ENCODE assay signal across 8 cellular contexts in the genomic region with DNA sequence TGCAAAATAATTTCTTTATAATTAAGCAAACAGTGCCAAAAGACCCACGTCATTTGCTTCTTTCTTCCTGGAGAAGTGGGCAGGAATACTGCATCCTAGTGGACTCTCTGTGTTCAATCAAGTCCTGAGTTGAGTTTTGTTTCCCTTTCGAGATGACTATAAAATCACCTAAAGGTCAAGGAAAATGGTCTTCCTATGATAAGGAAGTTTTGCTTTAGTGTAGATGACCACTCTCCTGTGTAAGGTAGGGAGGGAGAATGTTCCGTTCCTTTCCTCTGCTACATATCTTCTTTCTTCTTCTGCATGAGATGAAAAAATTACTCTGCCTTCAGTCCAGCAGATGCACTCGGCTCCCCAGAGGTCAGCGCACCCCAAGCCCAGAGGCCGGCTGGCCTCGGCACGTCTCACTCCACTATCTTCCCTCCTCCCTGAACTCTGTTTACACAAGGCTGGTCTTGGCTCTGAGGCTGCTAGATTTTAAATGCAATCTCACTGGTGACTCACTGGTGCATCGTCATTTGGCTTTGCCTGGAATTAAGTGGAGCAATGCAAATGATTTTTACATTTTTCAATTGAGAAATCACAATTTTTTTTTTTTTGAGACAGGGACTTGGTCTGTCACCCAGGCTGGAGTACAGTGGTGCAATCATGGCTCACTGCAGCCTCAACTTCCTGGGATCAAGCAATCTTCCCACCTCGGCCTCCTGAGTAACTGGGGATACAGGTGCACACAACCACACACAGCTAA. TPM values are rescaled to one million over a fixed set of nuclear protein-coding genes. Genes with fewer than 3 reads are reported as not detected.
DNase-seq lines count a peak whose midpoint lies in the region; ATAC-seq and TF ChIP-seq lines count a peak whose summit lies in the region.

No MANE protein-coding gene starts in this region.

- TF ChIP-seq CTCF in astrocyte of the cerebellum (IDR thresholded peaks at IDR 0.05; ENCODE audit: low read depth, low read length, missing control alignments) (peak; percentile 11), kidney epithelial cell (IDR thresholded peaks at IDR 0.05; ENCODE audit: insufficient read depth, low read length, poor library complexity, severe bottlenecking) (peak; percentile 18), tibial artery (IDR thresholded peaks at IDR 0.05) (no peak), endothelial cell (IDR thresholded peaks at IDR 0.05; ENCODE audit: unreplicated experiment) (no peak)

- H3K36me3 Mint-ChIP-seq in endothelial cell (ENCODE audit: low read depth, unreplicated experiment) = no peaks in the 10 kb centered on the region

- peaks cover 0 to 15% (median 4%) of the 10 kb centered on the region in 4 donors for H3K4me1 ChIP-seq in tibial artery

- H3K27me3 ChIP-seq in kidney epithelial cell (ENCODE audit: control insufficient read depth, insufficient read depth, low read length) = no peaks in the 10 kb centered on the region
- no peaks in the 10 kb centered on the region for H3K27me3 ChIP-seq in tibial artery

- no peaks in the 10 kb centered on the region for H3K9me3 ChIP-seq in tibial artery

- H3K27me3 Mint-ChIP-seq in endothelial cell (ENCODE audit: unreplicated experiment) = no peaks in the 10 kb centered on the region

- peak; percentile 78 for DNase-seq in HT1080 (ENCODE audit: low read depth)
- peak; percentile 64 for DNase-seq in astrocyte of the cerebellum (ENCODE audit: low read depth)
- no peak for DNase-seq in kidney epithelial cell (ENCODE audit: low read depth)
- peak; percentile 65 to 75 for DNase-seq in tibial artery
- no peak for DNase-seq in SK-N-DZ (ENCODE audit: low spot score)
- no peak for DNase-seq in endothelial cell (ENCODE audit: low spot score)
- DNase-seq in NCI-H1930 (lab: John Stamatoyannopoulos, UW) = no peak

- no peak overlapping the region for H3K27ac Mint-ChIP-seq in endothelial cell (ENCODE audit: unreplicated experiment)

- peak overlapping the region; percentile 61 to 62 for H3K27ac ChIP-seq in tibial artery

- intact Hi-C loops in tibial artery (cut with DNase I; ENCODE audit: low total_unique reads) = no loop called here

- H3K4me1 Mint-ChIP-seq in endothelial cell (ENCODE audit: unreplicated experiment) = peaks cover 6% of the 10 kb centered on the region

- no peaks in the 10 kb centered on the region for H3K9me3 Mint-ChIP-seq in endothelial cell (ENCODE audit: unreplicated experiment)

- H3K4me3 ChIP-seq in astrocyte of the cerebellum (ENCODE audit: low read depth, low read length) (no peak overlapping the region), kidney epithelial cell (ENCODE audit: low read depth, low read length) (no peak overlapping the region), tibial artery (peak overlapping the region in 1 of 2 donors; percentile 9)

- H3K36me3 ChIP-seq in kidney epithelial cell (ENCODE audit: control insufficient read depth, insufficient read depth, low read length) (no peaks in the 10 kb centered on the region), tibial artery (no peaks in the 10 kb centered on the region)

- H3K4me3 Mint-ChIP-seq in endothelial cell (ENCODE audit: unreplicated experiment) = no peak overlapping the region

- in situ Hi-C loops in astrocyte of the cerebellum (cut with HindIII; ENCODE audit: low sequenced_read_pairs) = no loop called here

- ATAC-seq in activated CD4-positive, CD25-positive, alpha-beta regulatory T cell treated with anti-CD3 and anti-CD28 coated beads, Interleukin-2, amount 50 U/mL, for 24 hours = no peak

RNA-seq across cellular contexts. Expression of gene VDAC2, which starts 18.6 kb away (rescaled TPM):
- 179 and 199 TPM in 2 replicates for total RNA-seq in HT1080 (2014; rRNA removed; shearing (Covaris generic))
- polyA plus RNA-seq in HT1080 (2015; cell fraction: cytosol; rRNA removed) = 258 and 276 TPM in 2 replicates
- 182 and 231 TPM in 2 replicates for polyA plus RNA-seq in HT1080 (2015; cell fraction: nucleus; rRNA removed)
- total RNA-seq in kidney epithelial cell = 188 and 251 TPM in 2 replicates
- polyA plus RNA-seq in SK-N-DZ (2014; cell fraction: cytosol; rRNA removed) = 283 and 329 TPM in 2 replicates
- polyA plus RNA-seq in SK-N-DZ (2014; cell fraction: nucleus; rRNA removed) = 217 and 226 TPM in 2 replicates
- total RNA-seq in endothelial cell (ENCODE audit: unreplicated experiment) = 178 TPM

RNA-seq across cellular contexts. Expression of gene COMTD1, which starts 43.8 kb away (rescaled TPM):
- total RNA-seq in HT1080 (2014; rRNA removed; shearing (Covaris generic)) = 30.1 and 30.4 TPM in 2 replicates
- 16.4 and 19.4 TPM in 2 replicates for polyA plus RNA-seq in HT1080 (2015; cell fraction: cytosol; rRNA removed)
- polyA plus RNA-seq in HT1080 (2015; cell fraction: nucleus; rRNA removed) = 21.4 and 35.8 TPM in 2 replicates
- total RNA-seq in kidney epithelial cell (22.0 and 35.9 TPM in 2 replicates), endothelial cell (ENCODE audit: unreplicated experiment) (8.9 TPM)
- 32.1 and 37.4 TPM in 2 replicates for polyA plus RNA-seq in SK-N-DZ (2014; cell fraction: cytosol; rRNA removed)
- 116 and 123 TPM in 2 replicates for polyA plus RNA-seq in SK-N-DZ (2014; cell fraction: nucleus; rRNA removed)

Comparison
In these comparisons a context has a peak if more than half of its experiments do, and no peak if none do; other contexts are left out.
1. DNase-seq: peak in HT1080 (single experiment), astrocyte of the cerebellum (single experiment) and tibial artery (2 of 2); none in kidney epithelial cell (single experiment), SK-N-DZ (single experiment), endothelial cell (single experiment) and NCI-H1930 (0 of 2).
2. CTCF ChIP-seq: peak in astrocyte of the cerebellum (single experiment) and kidney epithelial cell (single experiment); none in tibial artery (0 of 2) and endothelial cell (single experiment).